1 cellular context compared by ENCODE assay signal in genomic region chr18:35231052-35231451, GRCh38.
TF ChIP-seq lines count a peak whose summit lies in the region.

No MANE protein-coding gene starts in this region.

TF ChIP-seq in H1, 55 proteins besides CTCF, POLR2A, EP300 and RAD21:
- no peak for TF ChIP-seq YY1 (IDR thresholded peaks at IDR 0.05; ENCODE audit: low read depth, low read length)
- TF ChIP-seq SP1 (IDR thresholded peaks at IDR 0.05; ENCODE audit: low read depth, low read length), result no peak
- TF ChIP-seq SIN3A (conservative IDR thresholded peaks at IDR 0.05 in 1 of 2, IDR thresholded peaks at IDR 0.05 in 1 of 2; ENCODE audit: low read depth in 1 of 2, low read length in 2 of 2), result no peak
- TF ChIP-seq KDM1A (IDR thresholded peaks at IDR 0.05; ENCODE audit: borderline replicate concordance, low read length), result no peak
- TF ChIP-seq CHD7 (IDR thresholded peaks at IDR 0.05; ENCODE audit: insufficient replicate concordance, low read length), result no peak
- TF ChIP-seq CBX5 (IDR thresholded peaks at IDR 0.05; ENCODE audit: low read depth, low read length), result no peak
- TF ChIP-seq JUND (IDR thresholded peaks at IDR 0.05; ENCODE audit: low read length), result 0 out of 2 replicates have a peak, but pooled peaks have one; percentile 4
- TF ChIP-seq GTF2F1 (IDR thresholded peaks at IDR 0.05; ENCODE audit: borderline replicate concordance, low read depth, low read length), result no peak
- no peak for TF ChIP-seq USF2 (IDR thresholded peaks at IDR 0.05; ENCODE audit: low read length)
- TF ChIP-seq TEAD4 (IDR thresholded peaks at IDR 0.05; ENCODE audit: low read depth, low read length), result peak; percentile 54; the same call in 1 of the 2 replicates
- 0 out of 2 replicates have a peak, but pooled peaks have one; percentile 29 for TF ChIP-seq CREB1 (IDR thresholded peaks at IDR 0.05)
- no peak for TF ChIP-seq HDAC6 (IDR thresholded peaks at IDR 0.05; ENCODE audit: low read depth, low read length)
TF ChIP-seq in H1: peak in this region for 3.
